ENCODE assay signal across 23 cellular contexts in genomic region chr3:116947809-116948208, GRCh38.
"Had no signal": no experiment of that assay in that cellular context is flagged by ENCODE, and none has a peak within 500 bp of the region (broad histone marks: within the 10 kb centered on the region; RNA-seq: fewer than 3 reads in every experiment).

No MANE protein-coding gene starts in this region.

- H3K27ac Mint-ChIP-seq: activated naive CD4-positive, alpha-beta T cell treated with anti-CD3 and anti-CD28 coated beads, Interleukin-2, amount 50 U/mL, for 72 hours; activated T-cell treated with anti-CD3 and anti-CD28 coated beads, Interleukin-2, amount 50 U/mL, for 24 hours; activated T-helper 17 cell treated with anti-CD3 and anti-CD28 coated beads, Interleukin-2, amount 50 U/mL, for 72 hours; naive thymus-derived CD8-positive, alpha-beta T cell; stimulated activated naive CD8-positive, alpha-beta T cell treated with anti-CD3 and anti-CD28 coated beads, Interleukin-15, amount 100 ng/mL, for 72 hours; WTC11 had no signal

- H3K4me1 ChIP-seq: gastrocnemius medialis, left lung, right lobe of liver, suprapubic skin had no signal

- H3K27me3 ChIP-seq: adrenal gland, ascending aorta, dorsolateral prefrontal cortex, esophagus muscularis mucosa, gastrocnemius medialis, left lung, ovary, right lobe of liver, suprapubic skin, tibial nerve had no signal

- DNase-seq: activated CD8-positive, alpha-beta memory T cell treated with anti-CD3 and anti-CD28 coated beads for 24 hours; activated CD8-positive, alpha-beta memory T cell treated with anti-CD3 and anti-CD28 coated beads, Interleukin-2, amount 50 U/mL, for 4 hours; activated T-cell treated with anti-CD3 and anti-CD28 coated beads, Interleukin-2, amount 50 U/mL, for 24 hours; adrenal gland; central memory CD4-positive, alpha-beta T cell; dorsolateral prefrontal cortex; gastrocnemius medialis; hippocampal formation; kidney glomerular epithelial cell; left lung; naive thymus-derived CD8-positive, alpha-beta T cell; ovary; right lobe of liver; stimulated activated CD4-positive, alpha-beta T cell treated with anti-CD3 and anti-CD28 coated beads, Interleukin-1b, Interleukin-23, amount 100 ng/mL, for 48 hours; stimulated activated naive CD8-positive, alpha-beta T cell treated with anti-CD3 and anti-CD28 coated beads, Interleukin-15, amount 100 ng/mL, for 72 hours had no signal

- H3K27ac ChIP-seq: adrenal gland, ascending aorta, esophagus muscularis mucosa, gastrocnemius medialis, left lung, ovary, right lobe of liver, skin epidermis, suprapubic skin had no signal

- H3K36me3 Mint-ChIP-seq: activated naive CD4-positive, alpha-beta T cell treated with anti-CD3 and anti-CD28 coated beads, Interleukin-2, amount 50 U/mL, for 72 hours; naive thymus-derived CD8-positive, alpha-beta T cell; WTC11 had no signal

- ATAC-seq: activated naive CD4-positive, alpha-beta T cell treated with anti-CD3 and anti-CD28 coated beads, Interleukin-2, amount 50 U/mL, for 72 hours; activated T-helper 17 cell treated with anti-CD3 and anti-CD28 coated beads, Interleukin-2, amount 50 U/mL, for 72 hours; gastrocnemius medialis; left lung; naive thymus-derived CD8-positive, alpha-beta T cell; right lobe of liver; stimulated activated naive CD8-positive, alpha-beta T cell treated with anti-CD3 and anti-CD28 coated beads, Interleukin-15, amount 100 ng/mL, for 72 hours; WTC11 had no signal

- H3K27me3 Mint-ChIP-seq: activated T-cell treated with anti-CD3 and anti-CD28 coated beads, Interleukin-2, amount 50 U/mL, for 24 hours; activated T-helper 17 cell treated with anti-CD3 and anti-CD28 coated beads, Interleukin-2, amount 50 U/mL, for 72 hours; naive thymus-derived CD8-positive, alpha-beta T cell; stimulated activated naive CD8-positive, alpha-beta T cell treated with anti-CD3 and anti-CD28 coated beads, Interleukin-15, amount 100 ng/mL, for 72 hours had no signal

- H3K4me3 ChIP-seq: adrenal gland, ascending aorta, dorsolateral prefrontal cortex, esophagus muscularis mucosa, gastrocnemius medialis, left lung, ovary, right lobe of liver, skin epidermis, suprapubic skin, tibial nerve had no signal

- H3K9me3 ChIP-seq: adrenal gland, ascending aorta, gastrocnemius medialis, left lung, ovary, right lobe of liver, suprapubic skin, tibial nerve had no signal

- H3K4me3 Mint-ChIP-seq: activated T-cell treated with anti-CD3 and anti-CD28 coated beads, Interleukin-2, amount 50 U/mL, for 24 hours; activated T-helper 17 cell treated with anti-CD3 and anti-CD28 coated beads, Interleukin-2, amount 50 U/mL, for 72 hours; naive thymus-derived CD8-positive, alpha-beta T cell; stimulated activated naive CD8-positive, alpha-beta T cell treated with anti-CD3 and anti-CD28 coated beads, Interleukin-15, amount 100 ng/mL, for 72 hours; WTC11 had no signal

- H3K36me3 ChIP-seq: adrenal gland, ascending aorta, esophagus muscularis mucosa, gastrocnemius medialis, left lung, ovary, right lobe of liver, suprapubic skin, tibial nerve had no signal

- H3K4me1 Mint-ChIP-seq: activated T-helper 17 cell treated with anti-CD3 and anti-CD28 coated beads, Interleukin-2, amount 50 U/mL, for 72 hours; stimulated activated naive CD8-positive, alpha-beta T cell treated with anti-CD3 and anti-CD28 coated beads, Interleukin-15, amount 100 ng/mL, for 72 hours had no signal
